ENCODE assay signal across 8 cellular contexts in genomic region chr13:108218044-108218974, GRCh38. TPM values are rescaled to one million over a fixed set of nuclear protein-coding genes. Genes with fewer than 3 reads are reported as not detected.
DNase-seq lines count a peak whose midpoint lies in the region; ATAC-seq and TF ChIP-seq lines count a peak whose summit lies in the region.

ABHD13 (plus strand) TSS chr13:108218392; CDS start chr13:108229219, 10,827 bp downstream.

- H3K27me3 ChIP-seq in DND-41 (ENCODE audit: insufficient read depth, low read length, poor library complexity) = no peaks in the 10 kb centered on the region
- H3K27me3 ChIP-seq in Peyer's patch = no peaks in the 10 kb centered on the region

- TF ChIP-seq CTCF in DND-41 (IDR thresholded peaks at IDR 0.05; ENCODE audit: borderline replicate concordance, extremely low read depth, low read length, poor library complexity, severe bottlenecking) = peak; percentile 11
- peak in 1 of 6 experiments; percentile 24 for TF ChIP-seq CTCF in Peyer's patch (IDR thresholded peaks at IDR 0.05)

- DNase-seq in DND-41 (peak; percentile 92), KG1 (lab: John Stamatoyannopoulos, UW) (peak; percentile 87), Peyer's patch (peak; percentile 83 to 94 (median 94)), activated T-helper 1 cell treated with Interleukin-2 at 50 U/mL for 16 hours (ENCODE audit: low read depth) (peak; percentile 84), fibroblast of gingiva (ENCODE audit: low read depth) (peak; percentile 89), naive B cell (peak; percentile 91)
- DNase-seq in stimulated activated effector memory CD8-positive, alpha-beta T cell treated with anti-CD3 and anti-CD28 coated beads, Interleukin-12 subunit alpha, Interleukin-12 subunit beta, amount 100 ng/mL, for 72 hours (ENCODE audit: low spot score in 2 of 2) = peak; percentile 87 to 93

- H3K27ac Mint-ChIP-seq in naive B cell = peak within 1 kb of the TSS; percentile 97 to 99 (median 98)
- H3K27ac Mint-ChIP-seq in stimulated activated effector memory CD8-positive, alpha-beta T cell treated with anti-CD3 and anti-CD28 coated beads, Interleukin-12 subunit alpha, Interleukin-12 subunit beta, amount 100 ng/mL, for 72 hours = peak within 1 kb of the TSS; percentile 99

- peak within 1 kb of the TSS; percentile 67 to 78 for H3K4me3 ChIP-seq in DND-41 (ENCODE audit: low read depth in 1 of 2, low read length in 2 of 2)
- H3K4me3 ChIP-seq in Peyer's patch = peak within 1 kb of the TSS; percentile 88 to 99 (median 96)

- H3K4me1 Mint-ChIP-seq in naive B cell = peaks cover 33 to 54% (median 36%) of the 10 kb centered on the region in 3 donors
- peaks cover 34% of the 10 kb centered on the region for H3K4me1 Mint-ChIP-seq in stimulated activated effector memory CD8-positive, alpha-beta T cell treated with anti-CD3 and anti-CD28 coated beads, Interleukin-12 subunit alpha, Interleukin-12 subunit beta, amount 100 ng/mL, for 72 hours

- peak within 1 kb of the TSS; percentile 98 for H2AFZ ChIP-seq in DND-41 (ENCODE audit: low read depth, low read length)

- H3K27ac ChIP-seq in DND-41 (ENCODE audit: low read length) (peak within 1 kb of the TSS; percentile 99), Peyer's patch (peak within 1 kb of the TSS; percentile 76 to 91 (median 88))

- ATAC-seq in DND-41 (ENCODE audit: insufficient read depth, low read depth) = peak; percentile 82
- peak; percentile 70 for ATAC-seq in GM21737 (IDR thresholded peaks at IDR 0.05; ENCODE audit: unreplicated experiment)
- ATAC-seq in naive B cell (ENCODE audit: low read depth in 2 of 2) = peak; percentile 64 to 68
- peak; percentile 91 for ATAC-seq in stimulated activated effector memory CD8-positive, alpha-beta T cell treated with anti-CD3 and anti-CD28 coated beads, Interleukin-12 subunit alpha, Interleukin-12 subunit beta, amount 100 ng/mL, for 72 hours

- H3K9me3 ChIP-seq in DND-41 (ENCODE audit: insufficient read depth, low read length, severe bottlenecking) (no peaks in the 10 kb centered on the region), Peyer's patch (no peaks in the 10 kb centered on the region)

- H3K27me3 Mint-ChIP-seq in naive B cell = no peaks in the 10 kb centered on the region

- H3K36me3 ChIP-seq in DND-41 (ENCODE audit: insufficient read depth, low read length) (no peaks in the 10 kb centered on the region), Peyer's patch (no peaks in the 10 kb centered on the region)

- H3K36me3 Mint-ChIP-seq in naive B cell = peaks cover 0 to 6% of the 10 kb centered on the region in 2 donors
- peaks cover 12% of the 10 kb centered on the region for H3K36me3 Mint-ChIP-seq in stimulated activated effector memory CD8-positive, alpha-beta T cell treated with anti-CD3 and anti-CD28 coated beads, Interleukin-12 subunit alpha, Interleukin-12 subunit beta, amount 100 ng/mL, for 72 hours

- peaks cover 80% of the 10 kb centered on the region for H3K79me2 ChIP-seq in DND-41 (ENCODE audit: insufficient read depth, low read length)

- H3K4me1 ChIP-seq in DND-41 (ENCODE audit: insufficient read depth, low read length) = peaks cover 62% of the 10 kb centered on the region
- H3K4me1 ChIP-seq in Peyer's patch = peaks cover 0 to 52% (median 11%) of the 10 kb centered on the region in 4 donors

- H3K9me3 Mint-ChIP-seq in naive B cell = no peaks in the 10 kb centered on the region
- H3K9me3 Mint-ChIP-seq in stimulated activated effector memory CD8-positive, alpha-beta T cell treated with anti-CD3 and anti-CD28 coated beads, Interleukin-12 subunit alpha, Interleukin-12 subunit beta, amount 100 ng/mL, for 72 hours = no peaks in the 10 kb centered on the region

- H4K20me1 ChIP-seq in DND-41 (ENCODE audit: insufficient read depth, low read length) = peaks cover 24% of the 10 kb centered on the region; the same call in 1 of the 2 replicates

- H3K9ac ChIP-seq in DND-41 (ENCODE audit: low read depth, low read length) = peak within 1 kb of the TSS; percentile 88

- peak within 1 kb of the TSS; percentile 78 for H3K4me2 ChIP-seq in DND-41 (ENCODE audit: insufficient read depth, low read length)

- peak; percentile 72 to 73 for TF ChIP-seq POLR2A in Peyer's patch (IDR thresholded peaks at IDR 0.05)

- peak within 1 kb of the TSS; percentile 96 to 100 (median 97) for H3K4me3 Mint-ChIP-seq in naive B cell
- H3K4me3 Mint-ChIP-seq in stimulated activated effector memory CD8-positive, alpha-beta T cell treated with anti-CD3 and anti-CD28 coated beads, Interleukin-12 subunit alpha, Interleukin-12 subunit beta, amount 100 ng/mL, for 72 hours = peak within 1 kb of the TSS; percentile 96

RNA-seq across cellular contexts. Expression of gene ABHD13, which starts in this region (rescaled TPM):
- total RNA-seq in Peyer's patch = 10 to 100 TPM in 2 of 4 donors, 1 to 10 TPM in 2; 5.8 to 14.9 (median 10.0) TPM
- 10 to 100 TPM; 10.1 to 14.8 (median 12.3) TPM for polyA plus RNA-seq in naive B cell (ENCODE audit: low read depth in 6 of 6)

Comparison
In these comparisons a context has a peak if more than half of its experiments do, and no peak if none do; other contexts are left out.
1. Peak in every context shown above with its lines: DNase-seq, ATAC-seq, H3K4me3 ChIP-seq and H3K27ac ChIP-seq.